In the genomic region with DNA sequence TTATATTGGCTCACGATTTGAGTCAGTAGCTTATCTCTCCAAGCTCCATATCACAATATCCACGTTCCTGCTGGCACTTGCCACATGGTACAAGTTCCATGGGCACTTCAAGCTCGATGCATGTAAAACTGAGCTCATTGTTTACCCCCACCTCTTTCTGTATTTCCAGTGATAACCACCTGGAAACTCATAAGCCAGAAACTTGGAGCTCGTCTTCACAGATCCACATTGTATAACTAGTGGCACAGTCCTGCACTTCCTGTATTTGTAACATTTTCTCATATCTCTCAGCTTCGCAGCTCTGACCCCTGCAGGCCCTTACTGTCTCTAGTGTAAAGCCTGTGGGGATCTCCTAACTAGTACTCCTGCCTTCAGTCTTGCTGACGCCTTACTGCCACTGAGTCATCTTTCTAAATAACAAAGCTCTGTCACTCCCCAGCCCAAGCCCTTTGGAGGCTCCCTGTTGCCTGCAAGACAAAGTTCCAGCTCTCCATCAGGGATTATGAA, we compare ENCODE assay signal across 11 cellular contexts. TPM values are rescaled to one million over a fixed set of nuclear protein-coding genes. Genes with fewer than 3 reads are reported as not detected.
DNase-seq lines count a peak whose midpoint lies in the region; ATAC-seq and TF ChIP-seq lines count a peak whose summit lies in the region.
"Had no signal": no experiment of that assay in that cellular context is flagged by ENCODE, and none has a peak within 500 bp of the region (broad histone marks: within the 10 kb centered on the region; RNA-seq: fewer than 3 reads in every experiment).

No MANE protein-coding gene starts in this region.

- no peaks in the 10 kb centered on the region for H3K27me3 ChIP-seq in Panc1 (ENCODE audit: control insufficient read depth, insufficient read depth, low read length)
- H3K27me3 ChIP-seq in testis: no peaks in the 10 kb centered on the region

- DNase-seq in activated naive CD8-positive, alpha-beta T cell treated with anti-CD3 and anti-CD28 coated beads, Interleukin-2, amount 50 U/mL, for 24 hours: no peak
- no peak for DNase-seq in activated naive CD8-positive, alpha-beta T cell treated with anti-CD3 and anti-CD28 coated beads for 36 hours
- no peak for DNase-seq in Panc1 (ENCODE audit: low read depth, low spot score)
- peak; percentile 15 for DNase-seq in testis
- DNase-seq in substantia nigra (lab: John Stamatoyannopoulos, UW): no peak
- no peak for DNase-seq in stimulated activated naive CD4-positive, alpha-beta T cell treated with Interleukin-2 at 50 U/mL for 16 hours (lab: John Stamatoyannopoulos, UW)
- DNase-seq: DMS153, NCI-H1417 had no signal

- H3K4me1 Mint-ChIP-seq in activated naive CD8-positive, alpha-beta T cell treated with anti-CD3 and anti-CD28 coated beads, Interleukin-2, amount 50 U/mL, for 24 hours: peaks cover 33% of the 10 kb centered on the region
- peaks cover 2% of the 10 kb centered on the region for H3K4me1 Mint-ChIP-seq in activated naive CD8-positive, alpha-beta T cell treated with anti-CD3 and anti-CD28 coated beads for 36 hours

- no peak for TF ChIP-seq POLR2A in testis (IDR thresholded peaks at IDR 0.05)

- TF ChIP-seq CTCF in Panc1 (IDR thresholded peaks at IDR 0.05): no peak
- no peak for TF ChIP-seq CTCF in testis (IDR thresholded peaks at IDR 0.05)

- no peak overlapping the region for H3K27ac ChIP-seq in Panc1 (ENCODE audit: low read length)
- H3K27ac ChIP-seq in testis: no peak overlapping the region
- no peak overlapping the region for H3K27ac ChIP-seq in substantia nigra (ENCODE audit: low read depth, low read length, poor library complexity, severe bottlenecking)

- H3K4me3 Mint-ChIP-seq in activated naive CD8-positive, alpha-beta T cell treated with anti-CD3 and anti-CD28 coated beads, Interleukin-2, amount 50 U/mL, for 24 hours: no peak overlapping the region
- H3K4me3 Mint-ChIP-seq in activated naive CD8-positive, alpha-beta T cell treated with anti-CD3 and anti-CD28 coated beads for 36 hours: no peak overlapping the region

- no peaks in the 10 kb centered on the region for H3K9me3 Mint-ChIP-seq in activated naive CD8-positive, alpha-beta T cell treated with anti-CD3 and anti-CD28 coated beads, Interleukin-2, amount 50 U/mL, for 24 hours
- no peaks in the 10 kb centered on the region for H3K9me3 Mint-ChIP-seq in activated naive CD8-positive, alpha-beta T cell treated with anti-CD3 and anti-CD28 coated beads for 36 hours

- CTCF ChIA-PET in Panc1 (lab: Charles Lee): no interaction called here

- peaks cover 30% of the 10 kb centered on the region for H3K36me3 Mint-ChIP-seq in activated naive CD8-positive, alpha-beta T cell treated with anti-CD3 and anti-CD28 coated beads, Interleukin-2, amount 50 U/mL, for 24 hours (ENCODE audit: low read depth)
- H3K36me3 Mint-ChIP-seq in activated naive CD8-positive, alpha-beta T cell treated with anti-CD3 and anti-CD28 coated beads for 36 hours: peaks cover 17% of the 10 kb centered on the region

- H3K36me3 ChIP-seq in Panc1 (ENCODE audit: control insufficient read depth, insufficient read depth, low read length) (no peaks in the 10 kb centered on the region), testis (ENCODE audit: low read depth, missing control alignments) (no peaks in the 10 kb centered on the region)

- H3K9me3 ChIP-seq in Panc1 (ENCODE audit: control insufficient read depth, insufficient read depth, low read depth, low read length) (no peaks in the 10 kb centered on the region), testis (no peaks in the 10 kb centered on the region)

- in situ Hi-C loops in Panc1 (cut with HindIII; ENCODE audit: low pct_unique_long_range_greater_than_20kb, low sequenced_read_pairs): no loop called here

- H3K4me1 ChIP-seq in Panc1 (ENCODE audit: control insufficient read depth, insufficient read depth, low read length) (no peaks in the 10 kb centered on the region), testis (no peaks in the 10 kb centered on the region)

- H3K27ac Mint-ChIP-seq in activated naive CD8-positive, alpha-beta T cell treated with anti-CD3 and anti-CD28 coated beads, Interleukin-2, amount 50 U/mL, for 24 hours: peak overlapping the region; percentile 18
- no peak overlapping the region for H3K27ac Mint-ChIP-seq in activated naive CD8-positive, alpha-beta T cell treated with anti-CD3 and anti-CD28 coated beads for 36 hours

- 61 to 62% methylated on average over 6 of the region's 6 CpGs for WGBS in testis, 2 donors

- no peaks in the 10 kb centered on the region for H3K27me3 Mint-ChIP-seq in activated naive CD8-positive, alpha-beta T cell treated with anti-CD3 and anti-CD28 coated beads, Interleukin-2, amount 50 U/mL, for 24 hours
- H3K27me3 Mint-ChIP-seq in activated naive CD8-positive, alpha-beta T cell treated with anti-CD3 and anti-CD28 coated beads for 36 hours: no peaks in the 10 kb centered on the region

- peak; percentile 67 for ATAC-seq in activated naive CD8-positive, alpha-beta T cell treated with anti-CD3 and anti-CD28 coated beads, Interleukin-2, amount 50 U/mL, for 24 hours
- peak; percentile 76 for ATAC-seq in Panc1
- ATAC-seq in esophagus mucosa: peak; percentile 75
- ATAC-seq in GM18498 (IDR thresholded peaks at IDR 0.05; ENCODE audit: unreplicated experiment): no peak

- POLR2A ChIA-PET in Panc1 (lab: Charles Lee): no interaction called here

- BruUV-seq in Panc1 (replicated peaks; lab: Mats Ljungman, UMichigan): no TSS peak

- intact Hi-C loops in Panc1 (cut with micrococcal nuclease; ENCODE audit: unreplicated experiment) (no loop called here), testis (cut with DNase I; ENCODE audit: low total_unique reads) (no loop called here)

- H3K4me3 ChIP-seq in Panc1 (ENCODE audit: low read depth in 2 of 2, low read length in 2 of 2) (no peak overlapping the region), testis (no peak overlapping the region)

RNA-seq across cellular contexts. Expression of a gene that starts 6.5 kb away (rescaled TPM):
- total RNA-seq in activated naive CD8-positive, alpha-beta T cell treated with anti-CD3 and anti-CD28 coated beads for 36 hours: under 1 TPM; 0.68 to 0.76 TPM
- 1.2 TPM for total RNA-seq in Panc1 (2021; ENCODE audit: unreplicated experiment)
- 1.1 TPM for polyA plus RNA-seq in Panc1 (2012; ENCODE audit: insufficient read length)
- 0.24 TPM for total RNA-seq in esophagus mucosa
- total RNA-seq in testis: 1 to 10 TPM; 1.4 to 2.0 TPM
- polyA plus RNA-seq in testis (ENCODE audit: insufficient read depth, low read depth, low replicate concordance): 0.29 TPM

RNA-seq across cellular contexts. Expression of a gene that starts 7.4 kb away (rescaled TPM):
- total RNA-seq in activated naive CD8-positive, alpha-beta T cell treated with anti-CD3 and anti-CD28 coated beads for 36 hours: not detected
- total RNA-seq in Panc1 (2021; ENCODE audit: unreplicated experiment): not detected
- polyA plus RNA-seq in Panc1 (2012; ENCODE audit: insufficient read length): 0.23 TPM
- 0.32 TPM for total RNA-seq in esophagus mucosa
- total RNA-seq in testis: not detected
- 0.57 TPM for polyA plus RNA-seq in testis (ENCODE audit: insufficient read depth, low read depth, low replicate concordance)
- total RNA-seq: activated CD8-positive, alpha-beta memory T cell treated with anti-CD3 and anti-CD28 coated beads for 36 hours had no signal

RNA-seq across cellular contexts. Expression of a gene that starts 14.5 kb away (rescaled TPM):
- under 1 TPM; 0.06 to 0.12 TPM for total RNA-seq in activated naive CD8-positive, alpha-beta T cell treated with anti-CD3 and anti-CD28 coated beads for 36 hours
- not detected for total RNA-seq in Panc1 (2021; ENCODE audit: unreplicated experiment)
- polyA plus RNA-seq in Panc1 (2012; ENCODE audit: insufficient read length): not detected
- total RNA-seq in esophagus mucosa: 1.2 TPM
- total RNA-seq in testis: 10 to 100 TPM; 55.4 to 70.4 TPM
- 30.9 TPM for polyA plus RNA-seq in testis (ENCODE audit: insufficient read depth, low read depth, low replicate concordance)

RNA-seq across cellular contexts. Expression of a gene that starts 40.9 kb away (rescaled TPM):
- total RNA-seq in activated naive CD8-positive, alpha-beta T cell treated with anti-CD3 and anti-CD28 coated beads for 36 hours: not detected
- not detected for total RNA-seq in Panc1 (2021; ENCODE audit: unreplicated experiment)
- not detected for polyA plus RNA-seq in Panc1 (2012; ENCODE audit: insufficient read length)
- not detected for total RNA-seq in esophagus mucosa
- total RNA-seq in testis: 1 to 10 TPM; 3.1 to 3.5 TPM
- polyA plus RNA-seq in testis (ENCODE audit: insufficient read depth, low read depth, low replicate concordance): 1.4 TPM

RNA-seq across cellular contexts. Expression of a gene that starts 55.8 kb away (rescaled TPM):
- total RNA-seq in activated naive CD8-positive, alpha-beta T cell treated with anti-CD3 and anti-CD28 coated beads for 36 hours: 1 to 10 TPM; 9.0 to 9.1 TPM
- total RNA-seq in Panc1 (2021; ENCODE audit: unreplicated experiment) (33.6 TPM), esophagus mucosa (2.2 TPM), testis (10 to 100 TPM; 26.3 to 31.5 TPM)
- polyA plus RNA-seq in Panc1 (2012; ENCODE audit: insufficient read length): 21.8 TPM
- polyA plus RNA-seq in testis (ENCODE audit: insufficient read depth, low read depth, low replicate concordance): 50.9 TPM

Comparison
In these comparisons a context has a peak if more than half of its experiments do, and no peak if none do; other contexts are left out.
1. RNA of a gene that starts 14.5 kb away (total RNA-seq): 55.4 to 70.4 TPM in testis; 1.2 TPM in esophagus mucosa (single experiment), 0.06 to 0.12 TPM in activated naive CD8-positive, alpha-beta T cell treated with anti-CD3 and anti-CD28 coated beads for 36 hours and not detected in Panc1 (single experiment); every median in the first group is over 10 times any median in the second.